In the genomic region with DNA sequence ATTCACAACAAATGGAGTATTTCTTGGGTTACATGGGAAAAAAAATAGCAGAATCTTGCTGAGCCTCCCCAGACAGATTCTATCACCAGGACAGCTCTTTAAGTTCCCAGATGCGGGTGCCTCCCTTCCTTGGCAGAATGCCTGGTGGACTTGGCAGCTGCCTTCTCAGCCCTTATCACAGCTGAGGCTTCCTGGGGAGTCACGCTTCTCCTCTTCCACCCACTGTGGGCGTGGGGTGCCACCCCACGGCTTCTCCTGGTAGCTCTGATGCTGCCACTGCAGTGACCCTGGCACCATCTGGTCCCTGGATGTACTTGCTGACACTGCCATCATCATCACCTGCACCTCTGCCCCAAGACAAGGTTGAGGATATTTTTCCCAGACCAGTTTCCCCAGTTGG, we compare ENCODE assay signal across 9 cellular contexts. TPM values are rescaled to one million over a fixed set of nuclear protein-coding genes. Genes with fewer than 3 reads are reported as not detected.
DNase-seq lines count a peak whose midpoint lies in the region; ATAC-seq and TF ChIP-seq lines count a peak whose summit lies in the region.
"Had no signal": no experiment of that assay in that cellular context is flagged by ENCODE, and none has a peak within 500 bp of the region (broad histone marks: within the 10 kb centered on the region; RNA-seq: fewer than 3 reads in every experiment).

No MANE protein-coding gene starts in this region.

- intact Hi-C loops in posterior vena cava (cut with DNase I), result loop anchor here (10.0 kb wide), 2 partner anchors 617 to 627 kb away; no protein-coding TSS in a partner anchor
- intact Hi-C loops in esophagus squamous epithelium (cut with DNase I), result no loop called here

- H3K27ac ChIP-seq in fibroblast of lung (ENCODE audit: insufficient read depth, low read length) (no peak overlapping the region), esophagus squamous epithelium (no peak overlapping the region)

- H3K9me3 ChIP-seq in fibroblast of lung (ENCODE audit: control insufficient read depth, insufficient read depth, low read depth, low read length) (no peaks in the 10 kb centered on the region), esophagus squamous epithelium (no peaks in the 10 kb centered on the region)

- no peak overlapping the region for H3K4me2 ChIP-seq in fibroblast of lung (ENCODE audit: extremely low read depth, insufficient read depth, low read length)

- TF ChIP-seq CTCF in fibroblast of lung (conservative IDR thresholded peaks at IDR 0.05 in 1 of 2, IDR thresholded peaks at IDR 0.05 in 1 of 2; ENCODE audit: low read depth in 1 of 2, low read length in 2 of 2), result peak in 1 of 2 donors; percentile 4
- peak in 3 of 6 experiments; percentile 12 to 36 (median 12) for TF ChIP-seq CTCF in esophagus squamous epithelium (IDR thresholded peaks at IDR 0.05)

- no peaks in the 10 kb centered on the region for H4K20me1 ChIP-seq in fibroblast of lung (ENCODE audit: control insufficient read depth, extremely low read depth, insufficient read depth, low read length)

- H2AFZ ChIP-seq in fibroblast of lung (ENCODE audit: low read length), result no peak overlapping the region

- no peaks in the 10 kb centered on the region for H3K36me3 ChIP-seq in fibroblast of lung (ENCODE audit: control insufficient read depth, insufficient read depth, low read length)
- no peaks in the 10 kb centered on the region for H3K36me3 ChIP-seq in esophagus squamous epithelium

- no peak overlapping the region for H3K9ac ChIP-seq in fibroblast of lung (ENCODE audit: insufficient read depth, low read length)

- TF ChIP-seq POLR2A in esophagus squamous epithelium (IDR thresholded peaks at IDR 0.05), result no peak

- no peaks in the 10 kb centered on the region for H3K79me2 ChIP-seq in fibroblast of lung (ENCODE audit: control insufficient read depth, insufficient read depth, low read length)

- DNase-seq in SHP77 (lab: John Stamatoyannopoulos, UW) (peak; percentile 42 to 47), SHP77 treated with DMSO at 0.1 percent for 48 hours (lab: John Stamatoyannopoulos, UW) (no peak), NCI-H446 (lab: John Stamatoyannopoulos, UW) (peak; percentile 56 to 91), fibroblast of lung (ENCODE audit: low read depth in 2 of 2) (peak; percentile 2 to 80), posterior vena cava (ENCODE audit: low spot score) (peak; percentile 92), NCI-H2196 treated with DMSO at 0.1 percent for 48 hours (lab: John Stamatoyannopoulos, UW; ENCODE audit: unreplicated experiment) (no peak), esophagus squamous epithelium (lab: John Stamatoyannopoulos, UW) (no peak)

- H3K4me3 ChIP-seq in fibroblast of lung (replicated peaks in 1 of 4; ENCODE audit: control extremely low read depth in 1 of 4, insufficient read depth in 1 of 4, low read depth in 3 of 4, low read length in 4 of 4), result no peak overlapping the region
- no peak overlapping the region for H3K4me3 ChIP-seq in esophagus squamous epithelium

- H3K4me1 ChIP-seq in fibroblast of lung (ENCODE audit: control insufficient read depth, extremely low read depth, insufficient read depth, low read length) (no peaks in the 10 kb centered on the region), esophagus squamous epithelium (peaks cover 0 to 12% (median 4%) of the 10 kb centered on the region in 3 donors)

- ATAC-seq in HG02943 (IDR thresholded peaks at IDR 0.05; ENCODE audit: low read depth, unreplicated experiment), result peak; percentile 88

- 2 to 18% methylated on average over 4 of the region's 4 CpGs for WGBS in esophagus squamous epithelium, 2 donors

- no peaks in the 10 kb centered on the region for H3K27me3 ChIP-seq in fibroblast of lung (ENCODE audit: control insufficient read depth, insufficient read depth, low read length)
- no peaks in the 10 kb centered on the region for H3K27me3 ChIP-seq in esophagus squamous epithelium

RNA-seq across cellular contexts. Expression of a gene that starts 16.2 kb away (rescaled TPM):
- total RNA-seq in fibroblast of lung (not detected in 2 replicates), posterior vena cava (under 1 TPM; 0.19 to 0.29 TPM), esophagus squamous epithelium (not detected)
- not detected in 2 replicates for polyA plus RNA-seq in fibroblast of lung
- not detected in 2 replicates for polyA plus RNA-seq in fibroblast of lung (2012)
- not detected in 2 replicates for polyA minus RNA-seq in fibroblast of lung (ENCODE audit: low replicate concordance)
- total RNA-seq: T-helper 1 cell treated with Interleukin-12 subunit alpha and Interleukin-12 subunit beta and Interleukin-4 antibody, amounts not matched to agents 30 ng/mL and 1 ng/mL, for 36 hours had no signal

Comparison
In these comparisons a context has a peak if more than half of its experiments do, and no peak if none do; other contexts are left out.
1. DNase-seq: peak in SHP77 (2 of 2), NCI-H446 (2 of 2), fibroblast of lung (2 of 2) and posterior vena cava (single experiment); none in SHP77 treated with DMSO at 0.1 percent for 48 hours (single experiment), NCI-H2196 treated with DMSO at 0.1 percent for 48 hours (single experiment) and esophagus squamous epithelium (single experiment).